In the genomic region with DNA sequence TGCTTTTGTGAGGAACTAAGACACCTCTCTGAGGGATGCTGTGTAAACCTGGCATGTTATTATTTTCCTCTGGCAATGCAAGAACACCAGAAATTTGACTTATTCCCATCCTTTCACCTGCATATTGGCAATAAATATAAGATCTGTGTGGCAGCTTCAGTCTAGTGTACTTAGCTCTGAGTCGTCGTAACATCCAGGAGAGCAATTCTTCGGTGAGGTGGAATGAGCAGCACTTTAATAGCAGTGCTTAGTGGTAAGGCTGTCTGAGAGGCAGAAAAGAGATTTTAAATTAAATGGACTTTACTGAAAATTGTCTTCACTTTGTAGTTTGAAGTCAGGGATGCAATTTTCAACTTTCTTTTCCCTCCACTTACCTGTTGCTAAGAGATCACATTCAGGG, we compare ENCODE assay signal across 16 cellular contexts.
A peak's percentile ranks its signal among the peaks of the same experiment; 100 is the strongest.
DNase-seq lines count a peak whose midpoint lies in the region; ATAC-seq and TF ChIP-seq lines count a peak whose summit lies in the region.
"Had no signal": no experiment of that assay in that cellular context is flagged by ENCODE, and none has a peak within 500 bp of the region (broad histone marks: within the 10 kb centered on the region; RNA-seq: fewer than 3 reads in every experiment).

No MANE protein-coding gene starts in this region.

- no peak overlapping the region for H3K4me3 Mint-ChIP-seq in neural progenitor cell
- H3K4me3 Mint-ChIP-seq: CD4-positive, alpha-beta T cell had no signal

- H3K4me1 ChIP-seq in HCT116 (ENCODE audit: control insufficient read depth in 1 of 2, insufficient read depth in 2 of 2, low read length in 2 of 2), result peaks cover 91 to 98% of the 10 kb centered on the region in 2 experiments
- peaks cover 22% of the 10 kb centered on the region for H3K4me1 ChIP-seq in neural progenitor cell
- H3K4me1 ChIP-seq: A549 had no signal

- H4K20me1 ChIP-seq in HCT116 (ENCODE audit: insufficient read depth), result no peaks in the 10 kb centered on the region
- H4K20me1 ChIP-seq in neural progenitor cell (ENCODE audit: low read depth), result no peaks in the 10 kb centered on the region

- RAD21 ChIA-PET in HCT116 (lab: Charles Lee; ENCODE audit: low non-redundant PET in 1 of 2, low total read pairs in 2 of 2, uncharacterized antibody in 2 of 2, unreplicated experiment in 2 of 2), result no interaction called here

- CTCF ChIA-PET in HCT116 (lab: Charles Lee), result interaction anchor here (0.6 to 0.9 kb wide), 2 partner anchors 19 to 350 kb away, joined by 3 read pairs; no protein-coding TSS in a partner anchor

- H3K79me2 ChIP-seq in HCT116 (ENCODE audit: insufficient read depth, low read length) (peaks cover 90% of the 10 kb centered on the region), neural progenitor cell (ENCODE audit: low read depth) (no peaks in the 10 kb centered on the region)

- H3K4me1 Mint-ChIP-seq in neural progenitor cell, result peaks cover 13% of the 10 kb centered on the region

- no peak for TF ChIP-seq POLR2A in HCT116 (IDR thresholded peaks at IDR 0.05; ENCODE audit: borderline replicate concordance, extremely low read depth, insufficient read depth, insufficient read length)

- BruUV-seq in HCT116 (replicated peaks; lab: Mats Ljungman, UMichigan), result no TSS peak

- no peak overlapping the region for H2AFZ ChIP-seq in HCT116 (ENCODE audit: low read depth, low read length, poor library complexity, severe bottlenecking)
- H2AFZ ChIP-seq in neural progenitor cell (replicated peaks), result peak overlapping the region; percentile 22
- H2AFZ ChIP-seq: GM23248 had no signal

- no peaks in the 10 kb centered on the region for H3K9me3 ChIP-seq in HCT116 (ENCODE audit: control insufficient read depth in 1 of 2, insufficient read depth in 1 of 2, low read depth in 1 of 2, low read length in 2 of 2)
- no peaks in the 10 kb centered on the region for H3K9me3 ChIP-seq in neural progenitor cell (ENCODE audit: low read depth)
- H3K9me3 ChIP-seq: A549, Caco-2 had no signal

- H3K4me3 ChIP-seq in HCT116 (replicated peaks in 1 of 2; ENCODE audit: low read depth in 1 of 2, low read length in 2 of 2), result no peak overlapping the region
- H3K4me3 ChIP-seq in neural progenitor cell, result no peak overlapping the region
- H3K4me3 ChIP-seq: A549, GM23248 had no signal

- peak overlapping the region; percentile 26 for H3K9ac ChIP-seq in HCT116 (ENCODE audit: low read length)
- H3K9ac ChIP-seq in neural progenitor cell, result no peak overlapping the region
- H3K9ac ChIP-seq: GM23248 had no signal

- H3K27me3 Mint-ChIP-seq in neural progenitor cell (ENCODE audit: insufficient read depth, low read depth), result no peaks in the 10 kb centered on the region
- H3K27me3 Mint-ChIP-seq: CD4-positive, alpha-beta T cell had no signal

- no peaks in the 10 kb centered on the region for H3K36me3 Mint-ChIP-seq in neural progenitor cell

- H3K27me3 ChIP-seq in HCT116 (ENCODE audit: insufficient read depth, low read length), result no peaks in the 10 kb centered on the region
- H3K27me3 ChIP-seq in neural progenitor cell, result no peaks in the 10 kb centered on the region

- no peaks in the 10 kb centered on the region for H3F3A ChIP-seq in neural progenitor cell (ENCODE audit: low read depth)

- no peak overlapping the region for H3K27ac Mint-ChIP-seq in neural progenitor cell
- H3K27ac Mint-ChIP-seq: CD4-positive, alpha-beta T cell had no signal

- no peaks in the 10 kb centered on the region for H3K9me2 ChIP-seq in HCT116 (ENCODE audit: insufficient read depth)

- H3K4me2 ChIP-seq in HCT116 (ENCODE audit: low read length), result peak overlapping the region; percentile 41
- no peak overlapping the region for H3K4me2 ChIP-seq in neural progenitor cell
- H3K4me2 ChIP-seq: A549 had no signal

- POLR2A ChIA-PET in HCT116 (lab: Charles Lee), result interaction anchor here (0.6 to 1.0 kb wide), 2 partner anchors 14 to 30 kb away, joined by 3 read pairs; no protein-coding TSS in a partner anchor

- intact Hi-C loops in HCT116 (cut with micrococcal nuclease), result no loop called here

- DNase-seq in NCI-H146 (lab: John Stamatoyannopoulos, UW) (peak; percentile 5), NCI-H146 treated with DMSO at 0.1 percent for 48 hours (lab: John Stamatoyannopoulos, UW; ENCODE audit: unreplicated experiment) (no peak), HCT116 (ENCODE audit: low read depth, low spot score) (no peak), NCI-H69 (lab: John Stamatoyannopoulos, UW) (peak; percentile 14), neural progenitor cell (ENCODE audit: low spot score) (no peak), GOT3 (lab: John Stamatoyannopoulos, UW) (no peak)
- DNase-seq: AML-193; Caco-2; CD4-positive, alpha-beta T cell; GM23248; HCEC 1CT had no signal

- ATAC-seq in HCT116 (no peak), HG03442 (IDR thresholded peaks at IDR 0.05; ENCODE audit: unreplicated experiment) (no peak)
- ATAC-seq: A549 had no signal

- H3K9me3 Mint-ChIP-seq in neural progenitor cell, result no peaks in the 10 kb centered on the region
- H3K9me3 Mint-ChIP-seq: CD4-positive, alpha-beta T cell had no signal

- H3K27ac ChIP-seq in HCT116 (ENCODE audit: low read depth, low read length) (peak overlapping the region; percentile 86), neural progenitor cell (no peak overlapping the region)
- H3K27ac ChIP-seq: 22Rv1, A549, C4-2B, GM23248, HL-60 had no signal

- TF ChIP-seq RAD21 in HCT116 (IDR thresholded peaks at IDR 0.05; ENCODE audit: low read depth), result no peak

- TF ChIP-seq CTCF in HCT116 (IDR thresholded peaks at IDR 0.05 in 2 of 3, conservative IDR thresholded peaks at IDR 0.05 in 1 of 3; ENCODE audit: borderline replicate concordance in 1 of 3, insufficient read depth in 1 of 3, low read depth in 2 of 3, low read length in 2 of 3), result no peak
- TF ChIP-seq CTCF in neural progenitor cell (IDR thresholded peaks at IDR 0.05), result no peak

- H3K36me3 ChIP-seq in HCT116 (ENCODE audit: control insufficient read depth in 1 of 2, insufficient read depth in 2 of 2, low read length in 2 of 2), result peaks cover 0 to 5% of the 10 kb centered on the region in 2 experiments; a peak in 1 of 4 replicates
- H3K36me3 ChIP-seq in neural progenitor cell, result no peaks in the 10 kb centered on the region

TF ChIP-seq in HCT116, 20 proteins besides CTCF, POLR2A, EP300 and RAD21:
- TF ChIP-seq FOSL1 (IDR thresholded peaks at IDR 0.05; ENCODE audit: low read depth) (peak; percentile 26; the same call in 1 of the 2 replicates), SIN3A (IDR thresholded peaks at IDR 0.05; ENCODE audit: low read depth) (no peak), SP1 (IDR thresholded peaks at IDR 0.05; ENCODE audit: low read depth) (0 out of 2 replicates have a peak, but pooled peaks have one; percentile 7)
- TF ChIP-seq, protein P1, sequence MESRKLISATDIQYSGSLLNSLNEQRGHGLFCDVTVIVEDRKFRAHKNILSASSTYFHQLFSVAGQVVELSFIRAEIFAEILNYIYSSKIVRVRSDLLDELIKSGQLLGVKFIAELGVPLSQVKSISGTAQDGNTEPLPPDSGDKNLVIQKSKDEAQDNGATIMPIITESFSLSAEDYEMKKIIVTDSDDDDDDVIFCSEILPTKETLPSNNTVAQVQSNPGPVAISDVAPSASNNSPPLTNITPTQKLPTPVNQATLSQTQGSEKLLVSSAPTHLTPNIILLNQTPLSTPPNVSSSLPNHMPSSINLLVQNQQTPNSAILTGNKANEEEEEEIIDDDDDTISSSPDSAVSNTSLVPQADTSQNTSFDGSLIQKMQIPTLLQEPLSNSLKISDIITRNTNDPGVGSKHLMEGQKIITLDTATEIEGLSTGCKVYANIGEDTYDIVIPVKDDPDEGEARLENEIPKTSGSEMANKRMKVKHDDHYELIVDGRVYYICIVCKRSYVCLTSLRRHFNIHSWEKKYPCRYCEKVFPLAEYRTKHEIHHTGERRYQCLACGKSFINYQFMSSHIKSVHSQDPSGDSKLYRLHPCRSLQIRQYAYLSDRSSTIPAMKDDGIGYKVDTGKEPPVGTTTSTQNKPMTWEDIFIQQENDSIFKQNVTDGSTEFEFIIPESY (IDR thresholded peaks at IDR 0.05; ENCODE audit: extremely low read depth, insufficient replicate concordance, low read length), result no peak

Comparison
In these comparisons a context has a peak if more than half of its experiments do, and no peak if none do; other contexts are left out.
1. DNase-seq: peak in NCI-H146 (single experiment) and NCI-H69 (single experiment); none in NCI-H146 treated with DMSO at 0.1 percent for 48 hours (single experiment), HCT116 (single experiment), neural progenitor cell (single experiment) and GOT3 (single experiment).